23 cellular contexts compared by ENCODE assay signal in genomic region chr5:34504967-34505366, GRCh38.
"Had no signal": no experiment of that assay in that cellular context is flagged by ENCODE, and none has a peak within 500 bp of the region (broad histone marks: within the 10 kb centered on the region; RNA-seq: fewer than 3 reads in every experiment).

No MANE protein-coding gene starts in this region.

- H3K36me3 ChIP-seq: colonic mucosa, gastrocnemius medialis, stomach had no signal

- H3K27ac ChIP-seq: colonic mucosa, gastrocnemius medialis had no signal

- H3K4me1 ChIP-seq: colonic mucosa had no signal

- H3K27me3 ChIP-seq: colonic mucosa, stomach had no signal

- DNase-seq: activated CD4-positive, alpha-beta memory T cell treated with anti-CD3 and anti-CD28 coated beads, Interleukin-2, amount 10 ng/mL, durations not matched to agents 7 days and 5 days; activated CD4-positive, alpha-beta T cell treated with anti-CD3 and anti-CD28 coated beads for 1 hour; activated CD4-positive, alpha-beta T cell treated with anti-CD3 and anti-CD28 coated beads, Interleukin-2, amount 10 ng/mL, durations not matched to agents 7 days and 5 days; activated CD8-positive, alpha-beta memory T cell treated with anti-CD3 and anti-CD28 coated beads, Interleukin-2, amount 50 U/mL, for 48 hours; activated gamma-delta T cell; activated naive CD4-positive, alpha-beta T cell treated with anti-CD3 and anti-CD28 coated beads, Interleukin-2, amount 10 ng/mL, durations not matched to agents 7 days and 5 days; activated naive CD8-positive, alpha-beta T cell treated with anti-CD3 and anti-CD28 coated beads, Interleukin-2, amount 10 ng/mL, durations not matched to agents 7 days and 5 days; activated T-cell treated with anti-CD3 and anti-CD28 coated beads, Interleukin-2, amount 50 U/mL, for 24 hours; colonic mucosa; effector memory CD4-positive, alpha-beta T cell; gastrocnemius medialis; hypothalamus; immature natural killer cell; kidney; mesenchymal stem cell; natural killer cell; small intestine; stimulated activated CD4-positive, alpha-beta T cell treated with anti-CD3 and anti-CD28 coated beads, Interleukin-1b, Interleukin-23, amount 100 ng/mL, for 48 hours; stimulated activated CD4-positive, alpha-beta T cell treated with anti-CD3 and anti-CD28 coated beads, Interleukin-4, amount 100 ng/mL, for 4 hours; stimulated activated CD8-positive, alpha-beta memory T cell treated with anti-CD3 and anti-CD28 coated beads, Interleukin-4, amount 100 ng/mL, for 48 hours; stomach; T-helper 17 cell; T1000 had no signal

- H3K4me3 ChIP-seq: colonic mucosa, gastrocnemius medialis, stomach had no signal

- H3K9me3 ChIP-seq: colonic mucosa, gastrocnemius medialis, stomach had no signal
